Comparison of ENCODE assay signal across 19 cellular contexts in the genomic region with DNA sequence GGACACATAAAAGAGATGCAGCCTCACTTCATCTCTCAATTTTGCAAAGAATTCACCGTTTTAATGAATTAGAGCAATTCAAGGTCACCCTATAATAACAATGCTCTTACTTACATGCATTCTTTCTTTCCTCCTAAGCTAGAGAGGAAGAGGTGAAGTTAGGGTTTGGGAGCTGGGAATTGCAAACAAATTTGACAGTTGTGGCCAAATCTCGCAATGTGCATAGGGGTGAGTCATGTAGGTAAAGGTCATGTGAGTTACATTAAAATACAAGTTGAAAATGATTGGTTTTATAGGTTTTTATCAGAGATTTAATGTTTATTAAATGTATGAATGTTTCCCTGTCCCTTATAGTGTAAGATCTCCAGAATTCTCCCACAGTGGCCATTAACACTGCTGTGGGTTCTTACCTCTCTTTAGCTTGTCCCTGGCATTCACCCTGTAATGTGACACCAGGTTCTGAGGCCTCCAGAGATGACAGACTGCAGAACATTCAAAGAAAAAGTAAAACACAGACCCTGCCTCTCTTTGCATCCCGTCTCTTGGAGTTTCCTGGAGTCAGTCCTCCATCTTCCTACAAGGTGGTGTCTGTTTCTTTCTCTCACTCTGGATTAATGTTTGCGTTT. TPM values are rescaled to one million over a fixed set of nuclear protein-coding genes. Genes with fewer than 3 reads are reported as not detected.
DNase-seq lines count a peak whose midpoint lies in the region; ATAC-seq and TF ChIP-seq lines count a peak whose summit lies in the region.
"Had no signal": no experiment of that assay in that cellular context is flagged by ENCODE, and none has a peak within 500 bp of the region (broad histone marks: within the 10 kb centered on the region; RNA-seq: fewer than 3 reads in every experiment).

No MANE protein-coding gene starts in this region.

- peak overlapping the region; percentile 78 for H3K9ac ChIP-seq in PC-3 (ENCODE audit: low read length)

- H3K27ac Mint-ChIP-seq in endothelial cell (ENCODE audit: unreplicated experiment): peak overlapping the region; percentile 70
- H3K27ac Mint-ChIP-seq in osteocyte (ENCODE audit: unreplicated experiment): no peak overlapping the region
- no peak overlapping the region for H3K27ac Mint-ChIP-seq in progenitor cell of endocrine pancreas
- H3K27ac Mint-ChIP-seq: activated CD4-positive, alpha-beta T cell treated with anti-CD3 and anti-CD28 coated beads, Interleukin-2, amount 10 ng/mL, durations not matched to agents 7 days and 5 days; dendritic cell treated with granulocyte-macrophage colony-stimulating factor and Interleukin-4, amounts not matched to agents 40 ng/mL and 50 ng/mL, for 4 days had no signal

- peaks cover 54% of the 10 kb centered on the region for H3K4me1 ChIP-seq in PC-3 (ENCODE audit: insufficient read depth, low read length)

- H3K36me3 Mint-ChIP-seq in endothelial cell (ENCODE audit: low read depth, unreplicated experiment): peaks cover 4% of the 10 kb centered on the region
- H3K36me3 Mint-ChIP-seq in osteocyte (ENCODE audit: unreplicated experiment): peaks cover 2% of the 10 kb centered on the region
- H3K36me3 Mint-ChIP-seq in progenitor cell of endocrine pancreas (ENCODE audit: insufficient read depth): no peaks in the 10 kb centered on the region

- H3K4me3 Mint-ChIP-seq in endothelial cell (ENCODE audit: unreplicated experiment): no peak overlapping the region
- no peak overlapping the region for H3K4me3 Mint-ChIP-seq in osteocyte (ENCODE audit: unreplicated experiment)
- no peak overlapping the region for H3K4me3 Mint-ChIP-seq in progenitor cell of endocrine pancreas (ENCODE audit: low read depth)
- H3K4me3 Mint-ChIP-seq: activated CD4-positive, alpha-beta T cell treated with anti-CD3 and anti-CD28 coated beads, Interleukin-2, amount 10 ng/mL, durations not matched to agents 7 days and 5 days; dendritic cell treated with granulocyte-macrophage colony-stimulating factor and Interleukin-4, amounts not matched to agents 40 ng/mL and 50 ng/mL, for 4 days had no signal

- H3K9me3 ChIP-seq in PC-3 (ENCODE audit: low read length): no peaks in the 10 kb centered on the region
- H3K9me3 ChIP-seq: HAP-1, ovary had no signal

- POLR2A ChIA-PET in PC-3 (lab: Charles Lee; ENCODE audit: unreplicated experiment): interaction anchor here (0.6 kb wide), 1 partner anchor 99 kb away, joined by 3 read pairs; no protein-coding TSS in a partner anchor

- CTCF ChIA-PET in PC-3 (lab: Charles Lee): no interaction called here

- no peaks in the 10 kb centered on the region for H3K27me3 ChIP-seq in PC-3 (ENCODE audit: low read length)
- H3K27me3 ChIP-seq: ovary had no signal

- no peaks in the 10 kb centered on the region for H3K9me2 ChIP-seq in PC-3 (replicated peaks; ENCODE audit: low read length)

- TF ChIP-seq CTCF in PC-3 (conservative IDR thresholded peaks at IDR 0.05; ENCODE audit: low read depth, low read length) (no peak), endothelial cell (IDR thresholded peaks at IDR 0.05; ENCODE audit: unreplicated experiment) (no peak), osteocyte (IDR thresholded peaks at IDR 0.05) (no peak), progenitor cell of endocrine pancreas (IDR thresholded peaks at IDR 0.05; ENCODE audit: unreplicated experiment) (no peak)

- BruUV-seq in PC-3 (replicated peaks; lab: Mats Ljungman, UMichigan): no TSS peak

- H3K36me3 ChIP-seq in PC-3 (ENCODE audit: low read depth, low read length): no peaks in the 10 kb centered on the region
- H3K36me3 ChIP-seq: HAP-1, ovary had no signal

- DNase-seq in HCEC 1CT: peak; percentile 22
- DNase-seq in PC-3: peak; percentile 80
- no peak for DNase-seq in endothelial cell (ENCODE audit: low spot score)
- DNase-seq in osteocyte (ENCODE audit: extremely low spot score, unreplicated experiment): peak; percentile 21
- DNase-seq in progenitor cell of endocrine pancreas (ENCODE audit: low spot score, unreplicated experiment): no peak
- no peak for DNase-seq in activated naive CD4-positive, alpha-beta T cell treated with anti-CD3 and anti-CD28 coated beads, Interleukin-2, amount 50 U/mL, for 16 hours
- DNase-seq in OCI-M1 (lab: John Stamatoyannopoulos, UW): no peak
- DNase-seq: activated CD4-positive, alpha-beta T cell treated with anti-CD3 and anti-CD28 coated beads, Interleukin-2, amount 10 ng/mL, durations not matched to agents 7 days and 5 days; left ventricle myocardium superior; MM.1S; NCI-H2081; NCI-H526 treated with DMSO at 0.1 percent for 48 hours; ovary; stimulated activated CD4-positive, alpha-beta T cell treated with anti-CD3 and anti-CD28 coated beads, Interleukin-4, amount 100 ng/mL, for 1 hour; substantia nigra had no signal

- H3K9me3 Mint-ChIP-seq in endothelial cell (ENCODE audit: unreplicated experiment) (no peaks in the 10 kb centered on the region), osteocyte (ENCODE audit: unreplicated experiment) (no peaks in the 10 kb centered on the region), progenitor cell of endocrine pancreas (ENCODE audit: low read depth) (no peaks in the 10 kb centered on the region)
- H3K9me3 Mint-ChIP-seq: activated CD4-positive, alpha-beta T cell treated with anti-CD3 and anti-CD28 coated beads, Interleukin-2, amount 10 ng/mL, durations not matched to agents 7 days and 5 days; dendritic cell treated with granulocyte-macrophage colony-stimulating factor and Interleukin-4, amounts not matched to agents 40 ng/mL and 50 ng/mL, for 4 days had no signal

- no peaks in the 10 kb centered on the region for H3K79me2 ChIP-seq in PC-3 (ENCODE audit: low read length)

- intact Hi-C loops in PC-3 (cut with micrococcal nuclease): loop anchor here (1.0 to 2.0 kb wide), 2 partner anchors 69 to 271 kb away; no protein-coding TSS in a partner anchor

- H3K4me3 ChIP-seq in PC-3 (ENCODE audit: low read length): no peak overlapping the region; the same call in 1 of the 2 replicates
- H3K4me3 ChIP-seq: HAP-1, ovary had no signal

- no peak overlapping the region for H2AFZ ChIP-seq in PC-3 (ENCODE audit: low read length)

- H4K20me1 ChIP-seq in PC-3 (ENCODE audit: low read length): no peaks in the 10 kb centered on the region

- H3K27me3 Mint-ChIP-seq in endothelial cell (ENCODE audit: unreplicated experiment): peaks cover 15% of the 10 kb centered on the region
- peaks cover 4% of the 10 kb centered on the region for H3K27me3 Mint-ChIP-seq in osteocyte (ENCODE audit: unreplicated experiment)
- H3K27me3 Mint-ChIP-seq in progenitor cell of endocrine pancreas: no peaks in the 10 kb centered on the region
- H3K27me3 Mint-ChIP-seq: activated CD4-positive, alpha-beta T cell treated with anti-CD3 and anti-CD28 coated beads, Interleukin-2, amount 10 ng/mL, durations not matched to agents 7 days and 5 days; dendritic cell treated with granulocyte-macrophage colony-stimulating factor and Interleukin-4, amounts not matched to agents 40 ng/mL and 50 ng/mL, for 4 days had no signal

- peak; percentile 54 for ATAC-seq in PC-3
- ATAC-seq: left ventricle myocardium superior, SK-N-SH treated with all-trans-retinoic acid at 6 μM for 48 hours had no signal

- H3K4me1 Mint-ChIP-seq in endothelial cell (ENCODE audit: unreplicated experiment): peaks cover 55% of the 10 kb centered on the region
- peaks cover 22% of the 10 kb centered on the region for H3K4me1 Mint-ChIP-seq in osteocyte (ENCODE audit: unreplicated experiment)
- H3K4me1 Mint-ChIP-seq in progenitor cell of endocrine pancreas (ENCODE audit: low read depth): peaks cover 52% of the 10 kb centered on the region
- H3K4me1 Mint-ChIP-seq: activated CD4-positive, alpha-beta T cell treated with anti-CD3 and anti-CD28 coated beads, Interleukin-2, amount 10 ng/mL, durations not matched to agents 7 days and 5 days had no signal

- peak overlapping the region; percentile 97 for H3K27ac ChIP-seq in PC-3 (ENCODE audit: low read length)
- H3K27ac ChIP-seq: epithelial cell of prostate, ovary had no signal

- peak overlapping the region; percentile 75 for H3K4me2 ChIP-seq in PC-3 (ENCODE audit: low read length)

- H3F3A ChIP-seq in PC-3 (ENCODE audit: low read length, unreplicated experiment): no peaks in the 10 kb centered on the region

RNA-seq across cellular contexts. Expression of gene LGALSL, which starts 53.7 kb away (rescaled TPM):
- total RNA-seq in PC-3 (2014; rRNA removed): 12.1 and 16.0 TPM in 2 replicates
- 30.2 TPM for total RNA-seq in endothelial cell (ENCODE audit: unreplicated experiment)
- 7.4 and 9.5 TPM in 2 replicates for total RNA-seq in osteocyte
- total RNA-seq in progenitor cell of endocrine pancreas: 22.6 and 23.9 TPM in 2 replicates

Comparison
In these comparisons a context has a peak if more than half of its experiments do, and no peak if none do; other contexts are left out.
1. DNase-seq: peak in HCEC 1CT (single experiment), PC-3 (single experiment) and osteocyte (single experiment); none in endothelial cell (single experiment), progenitor cell of endocrine pancreas (single experiment), activated naive CD4-positive, alpha-beta T cell treated with anti-CD3 and anti-CD28 coated beads, Interleukin-2, amount 50 U/mL, for 16 hours (single experiment) and OCI-M1 (single experiment).